Comparison of ENCODE assay signal across 1 cellular context in the genomic region with DNA sequence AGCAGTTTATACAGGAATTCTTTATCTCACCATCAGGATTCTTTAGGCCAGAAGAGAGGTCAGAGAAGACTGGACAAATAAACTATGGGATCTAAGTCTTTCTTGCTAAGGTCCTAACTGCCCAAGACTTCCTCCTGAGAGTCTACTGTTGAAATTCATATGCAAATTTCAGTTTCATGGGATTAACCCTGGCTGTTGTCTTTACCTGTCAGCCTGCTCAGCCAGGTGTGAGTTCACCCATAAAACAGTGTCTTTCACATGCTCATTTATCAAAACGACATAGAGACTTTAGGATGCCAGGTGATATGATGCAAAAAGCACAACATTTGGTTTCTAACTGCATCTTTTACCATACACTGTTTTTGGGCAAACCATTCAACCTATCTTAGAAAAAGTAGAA.
TF ChIP-seq lines count a peak whose summit lies in the region.

No MANE protein-coding gene starts in this region.

TF ChIP-seq in H1, 55 proteins besides CTCF, POLR2A, EP300 and RAD21:
- TF ChIP-seq TCF12 (IDR thresholded peaks at IDR 0.05; ENCODE audit: low read depth, low read length) (peak; percentile 95), EZH2 (IDR thresholded peaks at IDR 0.05; ENCODE audit: low read depth, low read length, severe bottlenecking) (no peak), POU5F1 (IDR thresholded peaks at IDR 0.05; ENCODE audit: low read depth, low read length) (0 out of 2 replicates have a peak, but pooled peaks have one; percentile 52)
- TF ChIP-seq, protein P1, sequence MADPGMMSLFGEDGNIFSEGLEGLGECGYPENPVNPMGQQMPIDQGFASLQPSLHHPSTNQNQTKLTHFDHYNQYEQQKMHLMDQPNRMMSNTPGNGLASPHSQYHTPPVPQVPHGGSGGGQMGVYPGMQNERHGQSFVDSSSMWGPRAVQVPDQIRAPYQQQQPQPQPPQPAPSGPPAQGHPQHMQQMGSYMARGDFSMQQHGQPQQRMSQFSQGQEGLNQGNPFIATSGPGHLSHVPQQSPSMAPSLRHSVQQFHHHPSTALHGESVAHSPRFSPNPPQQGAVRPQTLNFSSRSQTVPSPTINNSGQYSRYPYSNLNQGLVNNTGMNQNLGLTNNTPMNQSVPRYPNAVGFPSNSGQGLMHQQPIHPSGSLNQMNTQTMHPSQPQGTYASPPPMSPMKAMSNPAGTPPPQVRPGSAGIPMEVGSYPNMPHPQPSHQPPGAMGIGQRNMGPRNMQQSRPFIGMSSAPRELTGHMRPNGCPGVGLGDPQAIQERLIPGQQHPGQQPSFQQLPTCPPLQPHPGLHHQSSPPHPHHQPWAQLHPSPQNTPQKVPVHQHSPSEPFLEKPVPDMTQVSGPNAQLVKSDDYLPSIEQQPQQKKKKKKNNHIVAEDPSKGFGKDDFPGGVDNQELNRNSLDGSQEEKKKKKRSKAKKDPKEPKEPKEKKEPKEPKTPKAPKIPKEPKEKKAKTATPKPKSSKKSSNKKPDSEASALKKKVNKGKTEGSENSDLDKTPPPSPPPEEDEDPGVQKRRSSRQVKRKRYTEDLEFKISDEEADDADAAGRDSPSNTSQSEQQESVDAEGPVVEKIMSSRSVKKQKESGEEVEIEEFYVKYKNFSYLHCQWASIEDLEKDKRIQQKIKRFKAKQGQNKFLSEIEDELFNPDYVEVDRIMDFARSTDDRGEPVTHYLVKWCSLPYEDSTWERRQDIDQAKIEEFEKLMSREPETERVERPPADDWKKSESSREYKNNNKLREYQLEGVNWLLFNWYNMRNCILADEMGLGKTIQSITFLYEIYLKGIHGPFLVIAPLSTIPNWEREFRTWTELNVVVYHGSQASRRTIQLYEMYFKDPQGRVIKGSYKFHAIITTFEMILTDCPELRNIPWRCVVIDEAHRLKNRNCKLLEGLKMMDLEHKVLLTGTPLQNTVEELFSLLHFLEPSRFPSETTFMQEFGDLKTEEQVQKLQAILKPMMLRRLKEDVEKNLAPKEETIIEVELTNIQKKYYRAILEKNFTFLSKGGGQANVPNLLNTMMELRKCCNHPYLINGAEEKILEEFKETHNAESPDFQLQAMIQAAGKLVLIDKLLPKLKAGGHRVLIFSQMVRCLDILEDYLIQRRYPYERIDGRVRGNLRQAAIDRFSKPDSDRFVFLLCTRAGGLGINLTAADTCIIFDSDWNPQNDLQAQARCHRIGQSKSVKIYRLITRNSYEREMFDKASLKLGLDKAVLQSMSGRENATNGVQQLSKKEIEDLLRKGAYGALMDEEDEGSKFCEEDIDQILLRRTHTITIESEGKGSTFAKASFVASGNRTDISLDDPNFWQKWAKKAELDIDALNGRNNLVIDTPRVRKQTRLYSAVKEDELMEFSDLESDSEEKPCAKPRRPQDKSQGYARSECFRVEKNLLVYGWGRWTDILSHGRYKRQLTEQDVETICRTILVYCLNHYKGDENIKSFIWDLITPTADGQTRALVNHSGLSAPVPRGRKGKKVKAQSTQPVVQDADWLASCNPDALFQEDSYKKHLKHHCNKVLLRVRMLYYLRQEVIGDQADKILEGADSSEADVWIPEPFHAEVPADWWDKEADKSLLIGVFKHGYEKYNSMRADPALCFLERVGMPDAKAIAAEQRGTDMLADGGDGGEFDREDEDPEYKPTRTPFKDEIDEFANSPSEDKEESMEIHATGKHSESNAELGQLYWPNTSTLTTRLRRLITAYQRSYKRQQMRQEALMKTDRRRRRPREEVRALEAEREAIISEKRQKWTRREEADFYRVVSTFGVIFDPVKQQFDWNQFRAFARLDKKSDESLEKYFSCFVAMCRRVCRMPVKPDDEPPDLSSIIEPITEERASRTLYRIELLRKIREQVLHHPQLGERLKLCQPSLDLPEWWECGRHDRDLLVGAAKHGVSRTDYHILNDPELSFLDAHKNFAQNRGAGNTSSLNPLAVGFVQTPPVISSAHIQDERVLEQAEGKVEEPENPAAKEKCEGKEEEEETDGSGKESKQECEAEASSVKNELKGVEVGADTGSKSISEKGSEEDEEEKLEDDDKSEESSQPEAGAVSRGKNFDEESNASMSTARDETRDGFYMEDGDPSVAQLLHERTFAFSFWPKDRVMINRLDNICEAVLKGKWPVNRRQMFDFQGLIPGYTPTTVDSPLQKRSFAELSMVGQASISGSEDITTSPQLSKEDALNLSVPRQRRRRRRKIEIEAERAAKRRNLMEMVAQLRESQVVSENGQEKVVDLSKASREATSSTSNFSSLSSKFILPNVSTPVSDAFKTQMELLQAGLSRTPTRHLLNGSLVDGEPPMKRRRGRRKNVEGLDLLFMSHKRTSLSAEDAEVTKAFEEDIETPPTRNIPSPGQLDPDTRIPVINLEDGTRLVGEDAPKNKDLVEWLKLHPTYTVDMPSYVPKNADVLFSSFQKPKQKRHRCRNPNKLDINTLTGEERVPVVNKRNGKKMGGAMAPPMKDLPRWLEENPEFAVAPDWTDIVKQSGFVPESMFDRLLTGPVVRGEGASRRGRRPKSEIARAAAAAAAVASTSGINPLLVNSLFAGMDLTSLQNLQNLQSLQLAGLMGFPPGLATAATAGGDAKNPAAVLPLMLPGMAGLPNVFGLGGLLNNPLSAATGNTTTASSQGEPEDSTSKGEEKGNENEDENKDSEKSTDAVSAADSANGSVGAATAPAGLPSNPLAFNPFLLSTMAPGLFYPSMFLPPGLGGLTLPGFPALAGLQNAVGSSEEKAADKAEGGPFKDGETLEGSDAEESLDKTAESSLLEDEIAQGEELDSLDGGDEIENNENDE (IDR thresholded peaks at IDR 0.05; ENCODE audit: insufficient replicate concordance, low read length), result peak; percentile 51
TF ChIP-seq in H1: peak in this region for 3.
